35 cellular contexts compared by ENCODE assay signal in the genomic region with DNA sequence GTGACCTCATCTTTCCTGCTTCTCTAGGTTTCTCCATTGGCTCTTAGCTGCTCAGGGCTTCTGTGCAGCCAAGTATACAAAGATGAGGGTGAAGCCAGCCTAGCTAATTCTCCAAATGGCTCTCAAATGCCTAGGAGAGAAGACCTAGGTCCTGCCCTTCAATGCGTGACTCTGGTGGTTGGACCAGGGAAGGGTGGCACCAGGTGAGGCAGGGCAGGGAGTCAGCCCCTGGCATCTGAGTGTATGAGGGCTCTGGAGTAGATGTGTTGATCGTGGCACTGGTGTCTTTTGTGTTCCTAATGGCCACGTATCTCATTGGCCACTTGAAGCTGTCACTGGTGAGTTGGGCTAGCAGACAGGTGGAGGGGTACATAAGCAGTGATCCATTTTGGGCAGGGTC.
"Had no signal": no experiment of that assay in that cellular context is flagged by ENCODE, and none has a peak within 500 bp of the region (broad histone marks: within the 10 kb centered on the region; RNA-seq: fewer than 3 reads in every experiment).

No MANE protein-coding gene starts in this region.

- FAIRE-seq: astrocyte had no signal

- H3K27ac ChIP-seq: cardiac muscle cell, coronary artery, esophagus muscularis mucosa, foreskin keratinocyte, gastrocnemius medialis, heart right ventricle had no signal

- H3K27ac Mint-ChIP-seq: activated CD4-positive, alpha-beta memory T cell treated with anti-CD3 and anti-CD28 coated beads for 36 hours; activated CD4-positive, alpha-beta T cell treated with anti-CD3 and anti-CD28 coated beads for 36 hours; activated CD4-positive, alpha-beta T cell treated with anti-CD3 and anti-CD28 coated beads, Interleukin-2, amount 10 ng/mL, durations not matched to agents 24 days and 14 days; activated CD8-positive, alpha-beta memory T cell treated with anti-CD3 and anti-CD28 coated beads, Interleukin-2, amount 10 ng/mL, durations not matched to agents 7 days and 5 days; activated CD8-positive, alpha-beta T cell treated with anti-CD3 and anti-CD28 coated beads, Interleukin-2, amount 10 ng/mL, durations not matched to agents 7 days and 5 days; activated naive CD8-positive, alpha-beta T cell; dendritic cell treated with granulocyte-macrophage colony-stimulating factor and Interleukin-4, amounts not matched to agents 40 ng/mL and 50 ng/mL, for 4 days; endodermal cell; T-cell; T-helper 1 cell treated with Interleukin-12 subunit alpha and Interleukin-12 subunit beta and Interleukin-4 antibody, amounts not matched to agents 30 μg/mL and 1 μg/mL, for 36 hours; T-helper 2 cell treated with Interferon-gamma antibody and Interleukin-4, amounts not matched to agents 5 μg/mL and 100 μg/mL, for 36 hours had no signal

- H3K36me3 Mint-ChIP-seq: activated CD8-positive, alpha-beta memory T cell treated with anti-CD3 and anti-CD28 coated beads, Interleukin-2, amount 10 ng/mL, durations not matched to agents 7 days and 5 days had no signal

- H3K27me3 ChIP-seq: cardiac muscle cell, dorsolateral prefrontal cortex, esophagus muscularis mucosa, foreskin keratinocyte, gastrocnemius medialis, heart right ventricle had no signal

- DNase-seq: activated CD4-positive, alpha-beta memory T cell treated with anti-CD3 and anti-CD28 coated beads for 36 hours; activated CD4-positive, alpha-beta T cell treated with anti-CD3 and anti-CD28 coated beads for 36 hours; activated CD4-positive, alpha-beta T cell treated with anti-CD3 and anti-CD28 coated beads, Interleukin-2, amount 10 ng/mL, durations not matched to agents 24 days and 14 days; activated CD4-positive, CD25-positive, alpha-beta regulatory T cell; activated CD4-positive, CD25-positive, alpha-beta regulatory T cell treated with anti-CD3 and anti-CD28 coated beads, Interleukin-2, amount 50 U/mL, for 72 hours; activated CD8-positive, alpha-beta memory T cell treated with anti-CD3 and anti-CD28 coated beads, Interleukin-2, amount 10 ng/mL, durations not matched to agents 7 days and 5 days; activated CD8-positive, alpha-beta memory T cell treated with anti-CD3 and anti-CD28 coated beads, Interleukin-2, amount 50 U/mL, for 4 hours; activated CD8-positive, alpha-beta T cell treated with anti-CD3 and anti-CD28 coated beads, Interleukin-2, amount 10 ng/mL, durations not matched to agents 7 days and 5 days; activated effector memory CD4-positive, alpha-beta T cell treated with Interleukin-2 at 50 U/mL for 16 hours; activated gamma-delta T cell treated with Interleukin-2 at 50 U/mL for 16 hours; activated naive CD4-positive, alpha-beta T cell treated with anti-CD3 and anti-CD28 coated beads, Interleukin-2, amount 50 U/mL, for 16 hours; activated naive CD4-positive, alpha-beta T cell treated with Interleukin-2 at 50 U/mL for 16 hours; activated T-cell treated with anti-CD3 and anti-CD28 coated beads, Interleukin-2, amount 50 U/mL, for 1 hour; activated T-cell treated with anti-CD3 and anti-CD28 coated beads, Interleukin-2, amount 50 U/mL, for 48 hours; amniotic stem cell; central memory CD4-positive, alpha-beta T cell; cerebellar nuclear complex; dorsolateral prefrontal cortex; effector memory CD4-positive, alpha-beta T cell; endodermal cell; erythroblast; foreskin keratinocyte; gastrocnemius medialis; heart right ventricle; SW 1271; T-cell; T1000 had no signal

- H3K4me3 Mint-ChIP-seq: activated CD4-positive, alpha-beta memory T cell treated with anti-CD3 and anti-CD28 coated beads for 36 hours; activated CD4-positive, alpha-beta T cell treated with anti-CD3 and anti-CD28 coated beads for 36 hours; activated CD4-positive, alpha-beta T cell treated with anti-CD3 and anti-CD28 coated beads, Interleukin-2, amount 10 ng/mL, durations not matched to agents 24 days and 14 days; activated CD8-positive, alpha-beta memory T cell treated with anti-CD3 and anti-CD28 coated beads, Interleukin-2, amount 10 ng/mL, durations not matched to agents 7 days and 5 days; activated CD8-positive, alpha-beta T cell treated with anti-CD3 and anti-CD28 coated beads, Interleukin-2, amount 10 ng/mL, durations not matched to agents 7 days and 5 days; activated naive CD8-positive, alpha-beta T cell; dendritic cell treated with granulocyte-macrophage colony-stimulating factor and Interleukin-4, amounts not matched to agents 40 ng/mL and 50 ng/mL, for 4 days; endodermal cell; T-cell; T-helper 1 cell treated with Interleukin-12 subunit alpha and Interleukin-12 subunit beta and Interleukin-4 antibody, amounts not matched to agents 30 μg/mL and 1 μg/mL, for 36 hours; T-helper 2 cell treated with Interferon-gamma antibody and Interleukin-4, amounts not matched to agents 5 μg/mL and 100 μg/mL, for 36 hours had no signal

- H3K9me3 Mint-ChIP-seq: activated CD4-positive, alpha-beta memory T cell treated with anti-CD3 and anti-CD28 coated beads for 36 hours; activated CD4-positive, alpha-beta T cell treated with anti-CD3 and anti-CD28 coated beads, Interleukin-2, amount 10 ng/mL, durations not matched to agents 24 days and 14 days; dendritic cell treated with granulocyte-macrophage colony-stimulating factor and Interleukin-4, amounts not matched to agents 40 ng/mL and 50 ng/mL, for 4 days; endodermal cell; T-cell; T-helper 1 cell treated with Interleukin-12 subunit alpha and Interleukin-12 subunit beta and Interleukin-4 antibody, amounts not matched to agents 30 μg/mL and 1 μg/mL, for 36 hours; T-helper 2 cell treated with Interferon-gamma antibody and Interleukin-4, amounts not matched to agents 5 μg/mL and 100 μg/mL, for 36 hours had no signal

- H3K36me3 ChIP-seq: cardiac muscle cell had no signal

- H3K27me3 Mint-ChIP-seq: activated CD4-positive, alpha-beta memory T cell treated with anti-CD3 and anti-CD28 coated beads for 36 hours; activated CD4-positive, alpha-beta T cell treated with anti-CD3 and anti-CD28 coated beads for 36 hours; activated CD4-positive, alpha-beta T cell treated with anti-CD3 and anti-CD28 coated beads, Interleukin-2, amount 10 ng/mL, durations not matched to agents 24 days and 14 days; activated CD8-positive, alpha-beta memory T cell treated with anti-CD3 and anti-CD28 coated beads, Interleukin-2, amount 10 ng/mL, durations not matched to agents 7 days and 5 days; activated naive CD8-positive, alpha-beta T cell; dendritic cell treated with granulocyte-macrophage colony-stimulating factor and Interleukin-4, amounts not matched to agents 40 ng/mL and 50 ng/mL, for 4 days; T-cell had no signal

- ATAC-seq: activated CD4-positive, alpha-beta T cell treated with anti-CD3 and anti-CD28 coated beads for 36 hours; activated CD8-positive, alpha-beta memory T cell treated with anti-CD3 and anti-CD28 coated beads, Interleukin-2, amount 10 ng/mL, durations not matched to agents 7 days and 5 days; activated CD8-positive, alpha-beta T cell treated with anti-CD3 and anti-CD28 coated beads, Interleukin-2, amount 10 ng/mL, durations not matched to agents 7 days and 5 days; foreskin keratinocyte; gastrocnemius medialis; heart right ventricle; T-cell had no signal

- H3K9me3 ChIP-seq: esophagus muscularis mucosa, gastrocnemius medialis, heart right ventricle had no signal

- H3K4me1 ChIP-seq: foreskin keratinocyte, gastrocnemius medialis had no signal

- H3K4me3 ChIP-seq: cardiac muscle cell, coronary artery, dorsolateral prefrontal cortex, esophagus muscularis mucosa, gastrocnemius medialis, heart right ventricle had no signal

- H3K4me1 Mint-ChIP-seq: activated CD4-positive, alpha-beta T cell treated with anti-CD3 and anti-CD28 coated beads for 36 hours; activated CD4-positive, alpha-beta T cell treated with anti-CD3 and anti-CD28 coated beads, Interleukin-2, amount 10 ng/mL, durations not matched to agents 24 days and 14 days; activated CD8-positive, alpha-beta memory T cell treated with anti-CD3 and anti-CD28 coated beads, Interleukin-2, amount 10 ng/mL, durations not matched to agents 7 days and 5 days; T-cell had no signal
